ENCODE assay signal across 8 cellular contexts in the genomic region with DNA sequence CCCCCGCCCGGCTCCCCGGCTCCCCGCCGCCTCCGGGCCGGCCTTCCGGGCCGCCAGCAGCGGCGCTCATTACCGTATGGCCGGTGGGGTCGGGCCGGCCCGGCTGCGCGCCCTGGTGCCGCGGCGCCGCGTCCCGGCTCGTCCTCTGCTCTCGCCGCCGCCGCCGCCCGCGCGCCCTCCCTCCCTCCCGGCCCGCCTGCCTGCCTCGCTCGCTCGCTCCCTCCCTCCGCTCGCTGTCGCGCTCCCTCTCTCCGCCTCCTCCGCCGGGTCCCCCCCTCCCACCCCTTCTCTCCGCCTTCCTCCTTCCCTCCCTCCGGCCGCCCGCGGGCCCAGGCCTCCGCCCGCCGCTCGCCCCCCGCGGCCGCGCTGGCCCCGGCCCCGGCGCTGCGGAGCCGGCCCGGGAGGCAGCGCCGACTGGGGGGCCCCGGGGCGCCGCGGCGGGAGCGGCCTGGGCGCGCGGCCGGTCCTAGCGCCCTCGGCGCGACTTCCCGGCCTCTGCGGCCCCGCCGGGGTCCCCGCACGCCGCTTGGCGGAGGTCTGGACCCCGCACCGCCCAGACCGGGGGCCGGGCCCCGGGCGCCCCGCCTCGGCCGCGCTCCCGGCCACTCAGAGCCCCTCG. TPM values are rescaled to one million over a fixed set of nuclear protein-coding genes. Genes with fewer than 3 reads are reported as not detected.
DNase-seq lines count a peak whose midpoint lies in the region; ATAC-seq and TF ChIP-seq lines count a peak whose summit lies in the region.

TSS of gene DNMT3A (minus strand) at position 173 of the 619 bp plus-strand sequence. CDS start 27,941 bp downstream, outside the sequence.

- peak; percentile 40 for ATAC-seq in CD4-positive, alpha-beta T cell (ENCODE audit: poor library complexity)
- peak; percentile 39 for ATAC-seq in GM19438 (IDR thresholded peaks at IDR 0.05; ENCODE audit: low read depth, unreplicated experiment)
- peak; percentile 29 for ATAC-seq in HG03520 (IDR thresholded peaks at IDR 0.05; ENCODE audit: unreplicated experiment)
- ATAC-seq in Panc1: peak; percentile 67
- peak; percentile 46 for ATAC-seq in foreskin keratinocyte

- no peak within 1 kb of the TSS for H3K27ac ChIP-seq in CD4-positive, alpha-beta T cell (ENCODE audit: low read depth, low read length)
- H3K27ac ChIP-seq in Panc1 (ENCODE audit: low read length): no peak within 1 kb of the TSS
- no peak within 1 kb of the TSS for H3K27ac ChIP-seq in foreskin keratinocyte
- H3K27ac ChIP-seq in thyroid gland: peak within 1 kb of the TSS in 2 of 3 donors; percentile 46 to 77

- no TSS peak for BruUV-seq in Panc1 (replicated peaks; lab: Mats Ljungman, UMichigan)

- intact Hi-C loops in CD4-positive, alpha-beta T cell (cut with DNase I, micrococcal nuclease): loop anchor here (5.0 kb wide), 1 partner anchor 35 kb away; no protein-coding TSS in a partner anchor
- intact Hi-C loops in Panc1 (cut with micrococcal nuclease; ENCODE audit: unreplicated experiment) (no loop called here), thyroid gland (cut with DNase I) (loop anchor here (2.0 to 10.0 kb wide), 3 partner anchors 19 to 183 kb away; no protein-coding TSS in a partner anchor)

- no peaks in the 10 kb centered on the region for H3K27me3 Mint-ChIP-seq in CD4-positive, alpha-beta T cell
- no peaks in the 10 kb centered on the region for H3K27me3 Mint-ChIP-seq in nephron (ENCODE audit: low read depth)

- H3K4me1 ChIP-seq in Panc1 (ENCODE audit: control insufficient read depth, insufficient read depth, low read length) (no peaks in the 10 kb centered on the region), foreskin keratinocyte (no peaks in the 10 kb centered on the region), thyroid gland (peaks cover 7 to 20% of the 10 kb centered on the region in 2 donors)

- in situ Hi-C loops in Panc1 (cut with HindIII; ENCODE audit: low pct_unique_long_range_greater_than_20kb, low sequenced_read_pairs): no loop called here

- peak in 1 of 2 donors; percentile 62 for TF ChIP-seq POLR2A in thyroid gland (IDR thresholded peaks at IDR 0.05)

- CTCF ChIA-PET in CD4-positive, alpha-beta T cell (lab: Charles Lee): interaction anchor here (1.0 to 3.1 kb wide), 4 partner anchors 21 to 179 kb away, joined by 3 to 16 read pairs (median 5); no protein-coding TSS in a partner anchor
- CTCF ChIA-PET in Panc1 (lab: Charles Lee): interaction anchor here (0.6 kb wide), 1 partner anchor 11 kb away, joined by 6 read pairs; no protein-coding TSS in a partner anchor

- H3K9me3 ChIP-seq in CD4-positive, alpha-beta T cell (ENCODE audit: control insufficient read depth, low read length): no peaks in the 10 kb centered on the region
- no peaks in the 10 kb centered on the region for H3K9me3 ChIP-seq in Panc1 (ENCODE audit: control insufficient read depth, insufficient read depth, low read depth, low read length)
- no peaks in the 10 kb centered on the region for H3K9me3 ChIP-seq in thyroid gland

- peak within 1 kb of the TSS; percentile 24 for H3K27ac Mint-ChIP-seq in CD4-positive, alpha-beta T cell
- H3K27ac Mint-ChIP-seq in nephron: peak within 1 kb of the TSS in 1 of 3 experiments; percentile 40

- no peak for TF ChIP-seq CTCF in CD4-positive, alpha-beta T cell (IDR thresholded peaks at IDR 0.05)
- TF ChIP-seq CTCF in Panc1 (IDR thresholded peaks at IDR 0.05) (no peak), foreskin keratinocyte (conservative IDR thresholded peaks at IDR 0.05) (no peak), nephron (IDR thresholded peaks at IDR 0.05; ENCODE audit: unreplicated experiment in 3 of 3) (no peak), thyroid gland (IDR thresholded peaks at IDR 0.05) (no peak)

- H3K36me3 Mint-ChIP-seq in CD4-positive, alpha-beta T cell (ENCODE audit: low read depth): no peaks in the 10 kb centered on the region
- H3K36me3 Mint-ChIP-seq in nephron (ENCODE audit: low read depth): peaks cover 3% of the 10 kb centered on the region

- 0 to 1% methylated on average over 11 to 15 of the region's 100 CpGs for WGBS in thyroid gland, 2 donors

- peaks cover 29% of the 10 kb centered on the region for H3K4me1 Mint-ChIP-seq in CD4-positive, alpha-beta T cell (ENCODE audit: low read depth)
- H3K4me1 Mint-ChIP-seq in nephron: peaks cover 25% of the 10 kb centered on the region

- H3K4me3 Mint-ChIP-seq in CD4-positive, alpha-beta T cell: peak within 1 kb of the TSS; percentile 91
- peak within 1 kb of the TSS; percentile 80 to 83 (median 82) for H3K4me3 Mint-ChIP-seq in nephron

- H3K4me3 ChIP-seq in Panc1 (ENCODE audit: low read depth in 2 of 2, low read length in 2 of 2) (peak within 1 kb of the TSS; percentile 54 to 61), thyroid gland (replicated peaks in 1 of 3) (peak within 1 kb of the TSS in 2 of 3 donors; percentile 38 to 75)

- peak in 9 of 10 experiments; percentile 42 to 74 (median 62) for DNase-seq in CD4-positive, alpha-beta T cell
- no peak for DNase-seq in Panc1 (ENCODE audit: low read depth, low spot score)
- peak; percentile 61 for DNase-seq in activated gamma-delta T cell treated with Interleukin-2 at 50 U/mL for 16 hours
- DNase-seq in foreskin keratinocyte: no peak
- DNase-seq in thyroid gland: peak; percentile 75 to 80

- H3K9me3 Mint-ChIP-seq in CD4-positive, alpha-beta T cell: no peaks in the 10 kb centered on the region
- H3K9me3 Mint-ChIP-seq in nephron: no peaks in the 10 kb centered on the region

- POLR2A ChIA-PET in CD4-positive, alpha-beta T cell (lab: Charles Lee): interaction anchor here (1.0 to 1.9 kb wide), 5 partner anchors 20 to 68 kb away, joined by 4 to 13 read pairs (median 5); no protein-coding TSS in a partner anchor
- POLR2A ChIA-PET in Panc1 (lab: Charles Lee): no interaction called here

- H3K36me3 ChIP-seq in Panc1 (ENCODE audit: control insufficient read depth, insufficient read depth, low read length): no peaks in the 10 kb centered on the region
- H3K36me3 ChIP-seq in thyroid gland: no peaks in the 10 kb centered on the region

- H3K27me3 ChIP-seq in CD4-positive, alpha-beta T cell (ENCODE audit: control insufficient read depth, insufficient read depth, low read length): no peaks in the 10 kb centered on the region
- H3K27me3 ChIP-seq in Panc1 (ENCODE audit: control insufficient read depth, insufficient read depth, low read length): no peaks in the 10 kb centered on the region
- H3K27me3 ChIP-seq in foreskin keratinocyte: no peaks in the 10 kb centered on the region
- H3K27me3 ChIP-seq in thyroid gland: no peaks in the 10 kb centered on the region

RNA-seq across cellular contexts. Expression of gene DNMT3A, which starts in this region (rescaled TPM):
- total RNA-seq in CD4-positive, alpha-beta T cell: 10 to 100 TPM; 57.1 to 62.1 TPM
- total RNA-seq in Panc1 (2021; ENCODE audit: unreplicated experiment) (29.3 TPM), foreskin keratinocyte (6.6 and 8.0 TPM in 2 replicates), thyroid gland (10 to 100 TPM; 17.3 to 40.9 (median 18.8) TPM)
- polyA plus RNA-seq in Panc1 (2012; ENCODE audit: insufficient read length): 54.3 TPM
- 3.0 and 3.2 TPM in 2 replicates for polyA plus RNA-seq in foreskin keratinocyte

Comparison
In these comparisons a context has a peak if more than half of its experiments do, and no peak if none do; other contexts are left out.
1. DNase-seq: peak in CD4-positive, alpha-beta T cell (9 of 10), activated gamma-delta T cell treated with Interleukin-2 at 50 U/mL for 16 hours (single experiment) and thyroid gland (2 of 2); none in Panc1 (single experiment) and foreskin keratinocyte (0 of 2).
2. H3K27ac ChIP-seq: peak in thyroid gland (2 of 3); none in CD4-positive, alpha-beta T cell (single experiment), Panc1 (single experiment) and foreskin keratinocyte (single experiment).
3. Peak in every context shown above with its lines, with median percentiles within 50 percentile points of each other: ATAC-seq.